Comparison of ENCODE assay signal across 1 cellular context in the genomic region with DNA sequence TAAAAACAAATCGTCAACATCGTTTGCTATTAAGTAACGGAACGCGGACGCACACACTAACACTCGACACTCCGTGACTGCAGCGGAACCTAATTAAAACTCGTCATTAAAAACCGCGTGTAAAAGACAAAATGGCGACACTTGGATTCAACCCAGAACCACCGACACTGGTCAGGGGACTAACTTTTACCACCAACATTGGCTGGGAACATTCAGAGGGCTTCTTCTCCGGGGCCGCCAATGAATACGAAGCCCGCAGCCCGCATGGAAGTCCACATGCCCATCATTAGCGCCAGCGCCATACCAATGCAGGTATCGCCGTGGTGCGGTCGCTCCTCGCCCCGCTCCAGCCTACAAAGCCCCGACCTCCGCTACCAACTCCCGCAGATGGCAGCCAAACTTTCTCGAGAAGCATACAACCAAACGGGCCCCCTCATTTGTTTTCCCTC.
TF ChIP-seq lines count a peak whose summit lies in the region.

No MANE protein-coding gene starts in this region.

TF ChIP-seq in H1, 55 proteins besides CTCF, POLR2A, EP300 and RAD21:
- TF ChIP-seq CREB1 (IDR thresholded peaks at IDR 0.05) = no peak
- TF ChIP-seq SIN3A (conservative IDR thresholded peaks at IDR 0.05 in 1 of 2, IDR thresholded peaks at IDR 0.05 in 1 of 2; ENCODE audit: low read depth in 1 of 2, low read length in 2 of 2) = 0 out of 4 replicates have a peak, but pooled peaks of 1 of the 2 experiments have one; percentile 10
- TF ChIP-seq RXRA (IDR thresholded peaks at IDR 0.05; ENCODE audit: insufficient read depth, low read depth, low read length) = no peak
- TF ChIP-seq KDM5A (IDR thresholded peaks at IDR 0.05; ENCODE audit: low read length) = no peak
- TF ChIP-seq RFX5 (IDR thresholded peaks at IDR 0.05; ENCODE audit: borderline replicate concordance, low read depth, low read length) = no peak
- peak in 1 of 2 experiments; percentile 30; a peak in 1 of 4 replicates for TF ChIP-seq HDAC2 (IDR thresholded peaks at IDR 0.05; ENCODE audit: borderline replicate concordance in 1 of 2, low read depth in 2 of 2, low read length in 2 of 2)
- TF ChIP-seq POLR2AphosphoS5 (IDR thresholded peaks at IDR 0.05; ENCODE audit: low read depth, low read length) = peak; percentile 42
- TF ChIP-seq SIRT6 (IDR thresholded peaks at IDR 0.05; ENCODE audit: low read length) = no peak
